8 cellular contexts compared by ENCODE assay signal in genomic region chr1:72282271-72282656, GRCh38. TPM values are rescaled to one million over a fixed set of nuclear protein-coding genes. Genes with fewer than 3 reads are reported as not detected.
DNase-seq lines count a peak whose midpoint lies in the region; ATAC-seq and TF ChIP-seq lines count a peak whose summit lies in the region.

Gene NEGR1 (minus strand): TSS chr1:72282539.

- TF ChIP-seq POLR2A in body of pancreas (IDR thresholded peaks at IDR 0.05), result no peak

- 1% methylated on average over 18 of the region's 18 CpGs for WGBS in body of pancreas, 2 donors

- TF ChIP-seq CTCF in body of pancreas (IDR thresholded peaks at IDR 0.05), result no peak

- H3K9me3 ChIP-seq in body of pancreas (no peaks in the 10 kb centered on the region), iPS-18c (ENCODE audit: control insufficient read depth, insufficient read depth, low read length) (no peaks in the 10 kb centered on the region)

- peaks cover 10% of the 10 kb centered on the region for H3K4me1 ChIP-seq in body of pancreas

- no peaks in the 10 kb centered on the region for H3K27me3 ChIP-seq in body of pancreas

- intact Hi-C loops in body of pancreas (cut with DNase I), result no loop called here

- H3K4me3 ChIP-seq in body of pancreas (peak within 1 kb of the TSS; percentile 14 to 47), iPS-18c (ENCODE audit: insufficient read depth, low read depth, low read length) (peak within 1 kb of the TSS; percentile 84)

- ATAC-seq in body of pancreas, result peak; percentile 22
- no peak for ATAC-seq in esophagus mucosa

- peak; percentile 50 to 59 for DNase-seq in SHP77 (lab: John Stamatoyannopoulos, UW)
- no peak for DNase-seq in SHP77 treated with DMSO at 0.1 percent for 48 hours (lab: John Stamatoyannopoulos, UW)
- DNase-seq in NCI-H460 (ENCODE audit: extremely low read depth, low read depth), result peak; percentile 19
- peak; percentile 24 to 41 (median 36) for DNase-seq in body of pancreas
- peak; percentile 43 for DNase-seq in renal cortical epithelial cell (ENCODE audit: low read depth)
- no peak for DNase-seq in T-helper 9 cell

- H3K27ac ChIP-seq in body of pancreas, result peak within 1 kb of the TSS in 3 of 4 donors; percentile 71 to 78 (median 75)

- H3K36me3 ChIP-seq in body of pancreas (replicated peaks in 1 of 2; ENCODE audit: insufficient read depth in 1 of 2, low read depth in 2 of 2), result no peaks in the 10 kb centered on the region

RNA-seq across cellular contexts. Expression of gene NEGR1, which starts in this region (rescaled TPM):
- total RNA-seq in NCI-H460 (2014; rRNA removed; shearing (Covaris generic)), result 1.9 and 2.3 TPM in 2 replicates
- polyA plus RNA-seq in NCI-H460 (2014; cell fraction: nucleus; rRNA removed), result 0.19 and 0.33 TPM in 2 replicates
- total RNA-seq in body of pancreas (1 to 10 TPM; 6.3 to 9.6 TPM), renal cortical epithelial cell (1.6 and 14.9 TPM in 2 replicates), esophagus mucosa (0.16 TPM)

Comparison
In these comparisons a context has a peak if more than half of its experiments do, and no peak if none do; other contexts are left out.
1. DNase-seq: peak in SHP77 (2 of 2), NCI-H460 (single experiment), body of pancreas (4 of 4) and renal cortical epithelial cell (single experiment); none in SHP77 treated with DMSO at 0.1 percent for 48 hours (single experiment) and T-helper 9 cell (single experiment).